In the genomic region with DNA sequence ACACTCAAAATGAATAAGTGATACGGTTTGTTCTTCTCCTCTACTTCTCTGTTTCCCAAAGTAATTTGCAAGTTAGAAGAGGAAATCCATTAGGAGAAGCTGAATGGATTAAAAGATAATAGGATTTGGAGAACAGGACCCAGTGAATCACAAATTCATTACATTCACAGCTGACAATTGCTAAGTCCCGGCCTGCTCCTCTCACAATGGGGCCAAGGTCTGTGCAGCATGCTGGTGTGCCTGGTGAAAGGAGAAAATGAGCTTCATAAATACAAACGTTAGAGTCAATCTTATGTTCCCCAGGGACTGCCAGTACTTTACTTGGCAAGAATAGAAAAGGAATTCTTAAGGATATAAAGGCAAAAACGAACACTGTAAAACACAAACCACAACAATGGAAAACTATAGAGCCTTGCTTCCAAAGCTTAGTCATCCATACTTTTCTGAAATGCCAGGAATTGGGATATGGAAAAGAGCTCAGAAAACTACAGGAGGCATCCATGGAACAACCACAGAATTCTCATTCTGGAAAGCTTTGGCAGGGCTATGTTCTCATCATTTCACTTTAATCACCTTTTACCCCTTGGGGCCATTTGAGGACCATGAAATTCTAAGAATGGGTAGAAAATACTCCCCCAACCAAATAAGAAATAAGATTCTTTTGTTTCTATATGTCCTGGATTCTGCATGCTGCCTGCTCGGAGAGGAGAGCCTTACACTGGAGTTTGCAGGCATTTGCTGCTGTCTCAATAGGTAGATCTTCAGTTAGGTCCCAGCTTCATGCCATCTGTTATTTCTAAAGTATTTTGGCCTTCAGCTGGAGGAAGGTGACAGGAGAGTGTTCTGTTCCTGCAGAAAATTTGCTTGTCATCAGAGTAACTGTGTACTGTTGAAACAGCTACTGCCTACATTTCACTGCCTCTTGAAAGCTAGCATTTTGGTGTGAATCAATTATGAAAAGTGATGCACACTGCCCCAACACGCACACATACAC, we compare ENCODE assay signal across 27 cellular contexts.
DNase-seq lines count a peak whose midpoint lies in the region; ATAC-seq and TF ChIP-seq lines count a peak whose summit lies in the region.
"Had no signal": no experiment of that assay in that cellular context is flagged by ENCODE, and none has a peak within 500 bp of the region (broad histone marks: within the 10 kb centered on the region; RNA-seq: fewer than 3 reads in every experiment).

No MANE protein-coding gene starts in this region.

- H3K36me3 ChIP-seq in mesendoderm (ENCODE audit: control insufficient read depth, insufficient read depth, low read length) (no peaks in the 10 kb centered on the region), stomach (no peaks in the 10 kb centered on the region)
- H3K36me3 ChIP-seq: BE2C, left lung, ovary, right atrium auricular region, SJSA1, upper lobe of right lung had no signal

- no peaks in the 10 kb centered on the region for H3K4me1 ChIP-seq in mesendoderm (ENCODE audit: control insufficient read depth, low read depth, low read length)
- no peaks in the 10 kb centered on the region for H3K4me1 ChIP-seq in stomach
- H3K4me1 ChIP-seq: BE2C, left lung, right atrium auricular region, upper lobe of right lung had no signal

- H3K4me3 ChIP-seq in mesendoderm (ENCODE audit: low read length) = no peak overlapping the region
- H3K4me3 ChIP-seq in stomach = no peak overlapping the region
- H3K4me3 ChIP-seq: left lung, ovary, right atrium auricular region, SJSA1, upper lobe of right lung had no signal

- intact Hi-C loops in stomach (cut with DNase I; ENCODE audit: low total_unique reads) = no loop called here

- H3K79me1 ChIP-seq in mesendoderm (ENCODE audit: low read length) = no peaks in the 10 kb centered on the region

- H3K27ac ChIP-seq in mesendoderm (ENCODE audit: low read depth, low read length) (no peak overlapping the region), stomach (no peak overlapping the region)
- H3K27ac ChIP-seq: KMS-11, left lung, ovary, right atrium auricular region, SJSA1, upper lobe of right lung had no signal

- no peak for TF ChIP-seq CTCF in stomach (IDR thresholded peaks at IDR 0.05)

- H2BK15ac ChIP-seq in mesendoderm (replicated peaks; ENCODE audit: low read depth) = no peak overlapping the region

- H3K79me2 ChIP-seq in mesendoderm (ENCODE audit: control insufficient read depth, insufficient read depth, low read length) = no peaks in the 10 kb centered on the region

- peaks cover 0 to 6% (median 4%) of the 10 kb centered on the region in 4 donors for H3K9me3 ChIP-seq in stomach
- H3K9me3 ChIP-seq: BE2C, left lung, ovary, right atrium auricular region, SJSA1, upper lobe of right lung had no signal

- WGBS in mesendoderm (ENCODE audit: extremely low coverage, insufficient coverage, low lambda C conversion rate) = no CpG with 5 or more reads among the region's 6 CpGs
- 64 to 69% (median 65%) methylated on average over 6 of the region's 6 CpGs for WGBS in stomach, 5 donors

- no peak overlapping the region for H3K56ac ChIP-seq in mesendoderm (ENCODE audit: low read length)

- no peak for TF ChIP-seq POLR2A in stomach (IDR thresholded peaks at IDR 0.05)

- no peak for TF ChIP-seq EP300 in stomach (IDR thresholded peaks at IDR 0.05)

- no peak overlapping the region for H3K4me2 ChIP-seq in mesendoderm (ENCODE audit: low read length)
- H3K4me2 ChIP-seq: KMS-11 had no signal

- no peak overlapping the region for H3K9ac ChIP-seq in mesendoderm (ENCODE audit: low read length)
- H3K9ac ChIP-seq: KMS-11 had no signal

- no peak for ATAC-seq in GM21717 (IDR thresholded peaks at IDR 0.05; ENCODE audit: unreplicated experiment)
- ATAC-seq: left lung; naive thymus-derived CD8-positive, alpha-beta T cell; upper lobe of right lung had no signal

- no peak overlapping the region for H2BK5ac ChIP-seq in mesendoderm (ENCODE audit: low read length)

- no peak overlapping the region for H2AK5ac ChIP-seq in mesendoderm (ENCODE audit: low read length)

- no peak overlapping the region for H3K18ac ChIP-seq in mesendoderm (ENCODE audit: low read length)

- H3K23ac ChIP-seq in mesendoderm (ENCODE audit: low read length) = no peak overlapping the region

- H2BK120ac ChIP-seq in mesendoderm (ENCODE audit: low read depth, low read length) = no peak overlapping the region

- no peak overlapping the region for H4K5ac ChIP-seq in mesendoderm (ENCODE audit: low read length)

- DNase-seq in D341Med (ENCODE audit: low spot score) (peak; percentile 63), LHCN-M2 (ENCODE audit: low read depth) (peak; percentile 2), astrocyte of the hippocampus (ENCODE audit: low read depth, low spot score) (peak; percentile 33), mesendoderm (peak; percentile 1), NAMALWA (ENCODE audit: low spot score) (no peak), stomach (no peak)
- no peak for DNase-seq in stimulated activated CD4-positive, alpha-beta T cell treated with anti-CD3 and anti-CD28 coated beads, Interleukin-12 subunit alpha, Interleukin-12 subunit beta, amount 100 ng/mL, for 4 hours
- DNase-seq: ACHN; activated CD4-positive, alpha-beta memory T cell treated with anti-CD3 and anti-CD28 coated beads for 36 hours; activated CD8-positive, alpha-beta memory T cell treated with anti-CD3 and anti-CD28 coated beads, Interleukin-2, amount 50 U/mL, for 48 hours; BE2C; CD8-positive, alpha-beta memory T cell; dermis blood vessel endothelial cell; DMS53; GF-D8; HFFc6; naive thymus-derived CD8-positive, alpha-beta T cell; NCI-H1694; NCI-H748 treated with DMSO at 0.1 percent for 48 hours; ovary; RPMI8226; upper lobe of right lung had no signal

- H3K4ac ChIP-seq in mesendoderm (ENCODE audit: low read depth, low read length) = no peak overlapping the region

- H4K8ac ChIP-seq in mesendoderm (ENCODE audit: low read depth, low read length) = no peak overlapping the region

- H3K27me3 ChIP-seq in mesendoderm (ENCODE audit: insufficient read depth, low read length, poor library complexity) = no peaks in the 10 kb centered on the region
- no peaks in the 10 kb centered on the region for H3K27me3 ChIP-seq in stomach
- H3K27me3 ChIP-seq: BE2C, left lung, ovary, right atrium auricular region, SJSA1, upper lobe of right lung had no signal

Comparison
In these comparisons a context has a peak if more than half of its experiments do, and no peak if none do; other contexts are left out.
1. DNase-seq: peak in D341Med (single experiment), LHCN-M2 (single experiment), astrocyte of the hippocampus (single experiment) and mesendoderm (single experiment); none in NAMALWA (single experiment), stomach (single experiment) and stimulated activated CD4-positive, alpha-beta T cell treated with anti-CD3 and anti-CD28 coated beads, Interleukin-12 subunit alpha, Interleukin-12 subunit beta, amount 100 ng/mL, for 4 hours (single experiment).